ENCODE assay signal across 9 cellular contexts in the genomic region with DNA sequence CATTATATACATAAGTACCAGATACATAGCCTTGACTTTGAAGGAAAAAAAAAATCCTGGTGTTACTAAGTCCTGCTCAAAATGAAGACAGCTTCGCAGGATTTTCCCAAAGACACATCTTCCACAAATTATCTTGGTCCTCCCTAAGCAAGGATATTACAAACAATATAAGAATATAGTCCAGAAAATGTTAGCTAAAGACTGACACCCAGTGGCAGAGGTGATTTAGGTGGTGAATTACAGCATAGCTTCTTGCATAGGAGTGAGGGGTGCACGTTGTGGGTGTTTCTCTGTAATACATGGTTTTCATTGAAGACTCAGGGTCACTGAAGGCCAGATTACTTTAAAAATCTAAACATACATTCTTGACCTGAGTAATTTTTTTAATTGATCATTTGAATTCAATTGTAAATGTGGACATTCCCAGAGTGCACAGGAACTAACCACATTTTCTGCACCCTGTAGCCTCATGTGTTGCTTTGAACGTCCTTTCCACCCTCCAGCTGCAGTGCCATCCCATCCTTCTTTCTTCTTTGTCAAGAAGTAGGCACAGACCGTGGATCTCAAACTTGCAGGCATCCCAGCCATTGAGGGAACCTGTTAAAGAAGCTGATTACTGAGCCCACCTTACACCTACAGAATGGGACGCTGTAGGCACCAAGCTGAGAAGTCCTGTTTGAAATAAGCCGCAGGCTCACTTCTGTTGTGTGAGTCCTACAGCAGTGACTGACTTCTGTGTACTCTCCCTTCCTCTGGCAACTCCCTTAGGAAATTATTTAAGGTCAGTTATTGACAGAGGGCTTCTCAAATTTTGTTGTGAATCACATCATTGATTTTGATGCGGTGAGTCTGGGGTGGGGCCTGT.
DNase-seq lines count a peak whose midpoint lies in the region; ATAC-seq and TF ChIP-seq lines count a peak whose summit lies in the region.
"Had no signal": no experiment of that assay in that cellular context is flagged by ENCODE, and none has a peak within 500 bp of the region (broad histone marks: within the 10 kb centered on the region; RNA-seq: fewer than 3 reads in every experiment).

No MANE protein-coding gene starts in this region.

- H3K36me3 ChIP-seq in Panc1 (ENCODE audit: control insufficient read depth, insufficient read depth, low read length) (no peaks in the 10 kb centered on the region), psoas muscle (ENCODE audit: insufficient read depth in 1 of 2, low read depth in 1 of 2) (no peaks in the 10 kb centered on the region), gastroesophageal sphincter (no peaks in the 10 kb centered on the region)

- POLR2A ChIA-PET in Panc1 (lab: Charles Lee) = no interaction called here

- DNase-seq in SIG-M5 treated with dmso at 0.1 percent for 504 hours (lab: John Stamatoyannopoulos, UW; ENCODE audit: unreplicated experiment) (peak; percentile 67), SIG-M5 (lab: John Stamatoyannopoulos, UW) (no peak), Panc1 (ENCODE audit: low read depth, low spot score) (no peak), psoas muscle (no peak)
- DNase-seq in effector CD4-positive, alpha-beta T cell = no peak

- H3K4me1 ChIP-seq in Panc1 (ENCODE audit: control insufficient read depth, insufficient read depth, low read length) (peaks cover 56% of the 10 kb centered on the region), psoas muscle (no peaks in the 10 kb centered on the region), gastroesophageal sphincter (peaks cover 0 to 3% (median 0%) of the 10 kb centered on the region in 3 donors)

- H3K27ac ChIP-seq in Panc1 (ENCODE audit: low read length) (peak overlapping the region; percentile 74), psoas muscle (no peak overlapping the region), gastroesophageal sphincter (no peak overlapping the region)

- intact Hi-C loops in Panc1 (cut with micrococcal nuclease; ENCODE audit: unreplicated experiment) = loop anchor here (5.0 to 10.0 kb wide), 3 partner anchors 83 to 410 kb away; no protein-coding TSS in a partner anchor
- intact Hi-C loops in psoas muscle (cut with DNase I) = loop anchor here (5.0 to 10.0 kb wide), 2 partner anchors 297 to 590 kb away; no protein-coding TSS in a partner anchor

- in situ Hi-C loops in Panc1 (cut with HindIII; ENCODE audit: low pct_unique_long_range_greater_than_20kb, low sequenced_read_pairs) = no loop called here

- CTCF ChIA-PET in Panc1 (lab: Charles Lee) = interaction anchor here (1.1 to 1.4 kb wide), 2 partner anchors 78 to 104 kb away, joined by 4 to 15 read pairs; no protein-coding TSS in a partner anchor

- peak; percentile 49 for ATAC-seq in HG03378 (IDR thresholded peaks at IDR 0.05; ENCODE audit: unreplicated experiment)
- peak; percentile 81 for ATAC-seq in Panc1
- peak; percentile 56 for ATAC-seq in esophagus mucosa
- ATAC-seq in psoas muscle = no peak
- ATAC-seq in gastroesophageal sphincter = no peak
- ATAC-seq: activated T-cell treated with anti-CD3 and anti-CD28 coated beads, Interleukin-2, amount 50 U/mL, for 72 hours had no signal

- BruUV-seq in Panc1 (replicated peaks; lab: Mats Ljungman, UMichigan) = no TSS peak

- WGBS in psoas muscle, 3 donors = 45 to 49% (median 46%) methylated on average over 7 of the region's 7 CpGs
- WGBS in gastroesophageal sphincter (ENCODE audit: low coverage in 1 of 2), 2 donors = 36 to 50% methylated on average over 6 of the region's 7 CpGs

- no peak for TF ChIP-seq POLR2A in gastroesophageal sphincter (IDR thresholded peaks at IDR 0.05)

- peak; percentile 75 for TF ChIP-seq CTCF in Panc1 (IDR thresholded peaks at IDR 0.05)
- TF ChIP-seq CTCF in psoas muscle (IDR thresholded peaks at IDR 0.05) = peak; percentile 19
- TF ChIP-seq CTCF in gastroesophageal sphincter (IDR thresholded peaks at IDR 0.05) = peak in 2 of 4 experiments; percentile 23 to 55

- peak overlapping the region in 1 of 2 experiments; percentile 36; a peak in 2 of 4 replicates for H3K4me3 ChIP-seq in Panc1 (ENCODE audit: low read depth in 2 of 2, low read length in 2 of 2)
- no peak overlapping the region for H3K4me3 ChIP-seq in psoas muscle
- H3K4me3 ChIP-seq in gastroesophageal sphincter = no peak overlapping the region

- H3K27me3 ChIP-seq in Panc1 (ENCODE audit: control insufficient read depth, insufficient read depth, low read length) = no peaks in the 10 kb centered on the region
- H3K27me3 ChIP-seq in psoas muscle (ENCODE audit: insufficient read depth in 3 of 3, low read length in 2 of 3) = no peaks in the 10 kb centered on the region
- no peaks in the 10 kb centered on the region for H3K27me3 ChIP-seq in gastroesophageal sphincter

- no peak for TF ChIP-seq EP300 in gastroesophageal sphincter (IDR thresholded peaks at IDR 0.05)

- no peaks in the 10 kb centered on the region for H3K9me3 ChIP-seq in Panc1 (ENCODE audit: control insufficient read depth, insufficient read depth, low read depth, low read length)
- H3K9me3 ChIP-seq in psoas muscle = no peaks in the 10 kb centered on the region
- H3K9me3 ChIP-seq in gastroesophageal sphincter = no peaks in the 10 kb centered on the region

Comparison
In these comparisons a context has a peak if more than half of its experiments do, and no peak if none do; other contexts are left out.
1. ATAC-seq: peak in HG03378 (single experiment), Panc1 (single experiment) and esophagus mucosa (single experiment); none in psoas muscle (0 of 4) and gastroesophageal sphincter (single experiment).